26 cellular contexts compared by ENCODE assay signal in the genomic region with DNA sequence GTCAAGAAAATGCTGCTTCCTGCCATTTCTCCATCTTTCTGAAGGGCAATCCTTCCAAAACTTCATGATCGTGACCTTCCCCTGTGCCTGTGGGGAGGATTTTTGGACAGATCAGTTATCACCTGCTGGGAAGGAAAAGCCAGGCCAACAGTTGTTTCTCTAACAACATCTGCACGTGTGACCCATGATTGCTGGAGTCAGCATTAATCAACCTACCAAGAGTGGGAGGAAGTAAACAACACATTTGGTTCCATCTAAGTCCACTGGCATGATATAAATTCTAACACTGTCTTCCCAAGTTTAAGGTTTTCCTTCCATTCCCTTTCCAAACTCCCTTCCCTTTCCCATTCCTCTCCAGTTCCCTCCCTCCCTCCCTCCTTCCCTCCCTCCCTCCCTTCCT.
"Had no signal": no experiment of that assay in that cellular context is flagged by ENCODE, and none has a peak within 500 bp of the region (broad histone marks: within the 10 kb centered on the region; RNA-seq: fewer than 3 reads in every experiment).

No MANE protein-coding gene starts in this region.

- H3K27me3 ChIP-seq: gastrocnemius medialis, ovary, stomach, thyroid gland, vagina had no signal

- H3K4me1 Mint-ChIP-seq: memory B cell; naive B cell; stimulated activated effector memory CD8-positive, alpha-beta T cell treated with anti-CD3 and anti-CD28 coated beads, Interleukin-12 subunit alpha, Interleukin-12 subunit beta, amount 100 ng/mL, for 72 hours had no signal

- DNase-seq: dermis blood vessel endothelial cell; gastrocnemius medialis; head of caudate nucleus; mucosa of descending colon; naive B cell; occipital lobe; ovary; posterior cingulate gyrus; psoas muscle; right cardiac atrium; stimulated activated CD4-positive, alpha-beta T cell treated with anti-CD3 and anti-CD28 coated beads, Interleukin-12 subunit alpha, Interleukin-12 subunit beta, amount 100 ng/mL, for 4 hours; stimulated activated CD4-positive, alpha-beta T cell treated with anti-CD3 and anti-CD28 coated beads, Interleukin-1b, Interleukin-23, amount 100 ng/mL, for 48 hours; stimulated activated CD4-positive, alpha-beta T cell treated with anti-CD3 and anti-CD28 coated beads, Interleukin-4, amount 100 ng/mL, for 1 hour; stimulated activated naive CD4-positive, alpha-beta T cell treated with Interleukin-2 at 50 U/mL for 16 hours; stomach; thyroid gland; trophoblast cell had no signal

- H3K9me3 ChIP-seq: gastrocnemius medialis, mucosa of descending colon, ovary, psoas muscle, stomach, thyroid gland, vagina had no signal

- H3K4me3 ChIP-seq: coronary artery, gastrocnemius medialis, lung, mucosa of descending colon, ovary, psoas muscle, smooth muscle cell, stomach, thyroid gland, vagina had no signal

- H3K36me3 ChIP-seq: gastrocnemius medialis, ovary, stomach, thyroid gland, vagina had no signal

- H3K9me3 Mint-ChIP-seq: memory B cell; mesothelial cell of epicardium; natural killer cell treated with Interleukin-12 subunit alpha and Interleukin-12 subunit beta and Interleukin-15 and Interleukin-18, amount 100 ng/mL, for 72 hours had no signal

- H3K27ac Mint-ChIP-seq: memory B cell; mesothelial cell of epicardium; naive B cell; natural killer cell treated with Interleukin-12 subunit alpha and Interleukin-12 subunit beta and Interleukin-15 and Interleukin-18, amount 100 ng/mL, for 72 hours; stimulated activated effector memory CD8-positive, alpha-beta T cell treated with anti-CD3 and anti-CD28 coated beads, Interleukin-12 subunit alpha, Interleukin-12 subunit beta, amount 100 ng/mL, for 72 hours had no signal

- H3K4me1 ChIP-seq: vagina had no signal

- FAIRE-seq: keratinocyte had no signal

- H3K4me2 ChIP-seq: smooth muscle cell had no signal

- H3K36me3 Mint-ChIP-seq: memory B cell; mesothelial cell of epicardium; naive B cell; natural killer cell treated with Interleukin-12 subunit alpha and Interleukin-12 subunit beta and Interleukin-15 and Interleukin-18, amount 100 ng/mL, for 72 hours; stimulated activated effector memory CD8-positive, alpha-beta T cell treated with anti-CD3 and anti-CD28 coated beads, Interleukin-12 subunit alpha, Interleukin-12 subunit beta, amount 100 ng/mL, for 72 hours had no signal

- H3K4me3 Mint-ChIP-seq: memory B cell; mesothelial cell of epicardium; naive B cell; natural killer cell treated with Interleukin-12 subunit alpha and Interleukin-12 subunit beta and Interleukin-15 and Interleukin-18, amount 100 ng/mL, for 72 hours; stimulated activated effector memory CD8-positive, alpha-beta T cell treated with anti-CD3 and anti-CD28 coated beads, Interleukin-12 subunit alpha, Interleukin-12 subunit beta, amount 100 ng/mL, for 72 hours had no signal

- H3K27ac ChIP-seq: coronary artery, gastrocnemius medialis, ovary, psoas muscle, stomach, thyroid gland, vagina had no signal
